ENCODE assay signal across 8 cellular contexts in the genomic region with DNA sequence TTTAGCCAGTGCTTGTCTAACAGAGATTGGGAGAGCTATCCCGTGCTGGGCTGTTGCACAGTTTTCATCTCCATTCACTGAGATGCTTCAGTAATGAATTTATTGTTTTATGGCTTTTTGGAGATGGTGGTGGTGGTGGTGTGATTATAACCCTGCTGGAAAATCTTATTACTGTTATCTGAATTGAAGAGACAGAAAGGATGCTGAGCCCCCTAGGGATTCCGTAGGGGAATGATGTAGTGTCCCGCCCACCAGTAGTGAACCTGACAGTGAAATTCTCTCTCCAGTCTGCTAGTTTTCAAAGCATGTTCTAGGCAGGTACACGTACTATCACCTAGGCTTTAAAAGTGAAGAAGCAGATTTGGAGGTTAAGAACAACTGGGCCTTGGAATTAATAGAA. TPM values are rescaled to one million over a fixed set of nuclear protein-coding genes. Genes with fewer than 3 reads are reported as not detected.
DNase-seq lines count a peak whose midpoint lies in the region; ATAC-seq and TF ChIP-seq lines count a peak whose summit lies in the region.

No MANE protein-coding gene starts in this region.

- TF ChIP-seq POLR2A in IMR-90 (IDR thresholded peaks at IDR 0.05; ENCODE audit: low read depth, low read length) (peak; percentile 26; the same call in 1 of the 2 replicates), gastrocnemius medialis (IDR thresholded peaks at IDR 0.05) (no peak)

- TF ChIP-seq RAD21 in IMR-90 (IDR thresholded peaks at IDR 0.05; ENCODE audit: low read length) = peak; percentile 52

- H3K4me1 Mint-ChIP-seq in CD8-positive, alpha-beta memory T cell = peaks cover 20 to 29% (median 26%) of the 10 kb centered on the region in 3 donors
- peaks cover 34% of the 10 kb centered on the region for H3K4me1 Mint-ChIP-seq in nephron

- peak overlapping the region; percentile 85 to 91; a peak in 3 of 4 replicates for H4K8ac ChIP-seq in IMR-90 (ENCODE audit: low read depth in 2 of 2, low read length in 2 of 2)

- peaks cover 31 to 71% of the 10 kb centered on the region in 2 donors for H3K27me3 Mint-ChIP-seq in CD8-positive, alpha-beta memory T cell
- no peaks in the 10 kb centered on the region for H3K27me3 Mint-ChIP-seq in nephron (ENCODE audit: low read depth)

- H3K27ac Mint-ChIP-seq in CD8-positive, alpha-beta memory T cell = no peak overlapping the region
- peak overlapping the region; percentile 87 to 98 (median 91) for H3K27ac Mint-ChIP-seq in nephron

- TF ChIP-seq CTCF in IMR-90 (conservative IDR thresholded peaks at IDR 0.05; ENCODE audit: low read depth, low read length) (peak; percentile 38), coronary artery (IDR thresholded peaks at IDR 0.05) (no peak), nephron (IDR thresholded peaks at IDR 0.05; ENCODE audit: unreplicated experiment in 3 of 3) (no peak), gastrocnemius medialis (IDR thresholded peaks at IDR 0.05 in 4 of 5, conservative IDR thresholded peaks at IDR 0.05 in 1 of 5) (no peak)

- BruUV-seq in IMR-90 (replicated peaks; lab: Mats Ljungman, UMichigan) = TSS peak; percentile 13

- peaks cover 0 to 16% of the 10 kb centered on the region in 2 experiments; a peak in 2 of 4 replicates for H3K79me1 ChIP-seq in IMR-90 (ENCODE audit: low read depth in 1 of 2, low read length in 2 of 2)

- peaks cover 49% of the 10 kb centered on the region for H4K20me1 ChIP-seq in IMR-90 (ENCODE audit: insufficient read depth, low read length)

- peak overlapping the region; percentile 88 for H2AK9ac ChIP-seq in IMR-90 (replicated peaks; ENCODE audit: low read depth, low read length, poor library complexity)

- no peaks in the 10 kb centered on the region for H3K36me3 ChIP-seq in CD8-positive, alpha-beta memory T cell (ENCODE audit: insufficient read depth, low read length)
- H3K36me3 ChIP-seq in IMR-90 (ENCODE audit: control insufficient read depth, insufficient read depth, low read length) (peaks cover 6% of the 10 kb centered on the region), gastrocnemius medialis (no peaks in the 10 kb centered on the region)

- peak overlapping the region; percentile 98 for H3K4ac ChIP-seq in IMR-90 (ENCODE audit: low read depth, low read length)

- peak overlapping the region; percentile 4; the same call in 1 of the 2 replicates for H4K5ac ChIP-seq in IMR-90 (ENCODE audit: low read depth, low read length)

- no CpG with 5 or more reads among the region's 4 CpGs for WGBS in IMR-90 (ENCODE audit: extremely low coverage in 2 of 2, insufficient read length in 1 of 2), 2 experiments

- H3K4me2 ChIP-seq in IMR-90 (ENCODE audit: low read depth, low read length) = peak overlapping the region; percentile 95

- H3K27ac ChIP-seq in CD8-positive, alpha-beta memory T cell (ENCODE audit: low read depth, low read length) = no peak overlapping the region
- H3K27ac ChIP-seq in IMR-90 (ENCODE audit: insufficient read depth, low read length) (peak overlapping the region; percentile 100), coronary artery (peak overlapping the region in 1 of 2 donors; percentile 96), gastrocnemius medialis (no peak overlapping the region)

- H3K9ac ChIP-seq in IMR-90 (ENCODE audit: low read depth, low read length) = peak overlapping the region; percentile 100

- ATAC-seq in IMR-90 (ENCODE audit: low read depth) (no peak), gastrocnemius medialis (no peak), HG02870 (IDR thresholded peaks at IDR 0.05; ENCODE audit: unreplicated experiment) (no peak)

- H3K18ac ChIP-seq in IMR-90 (ENCODE audit: low read depth, low read length) = peak overlapping the region; percentile 98; the same call in 1 of the 2 replicates

- H3K9me3 ChIP-seq in CD8-positive, alpha-beta memory T cell (ENCODE audit: low read length) = no peaks in the 10 kb centered on the region
- no peaks in the 10 kb centered on the region for H3K9me3 ChIP-seq in IMR-90 (ENCODE audit: control insufficient read depth, insufficient read depth, low read length)
- H3K9me3 ChIP-seq in gastrocnemius medialis = no peaks in the 10 kb centered on the region

- peaks cover 0 to 3% (median 0%) of the 10 kb centered on the region in 5 donors for H3K9me3 Mint-ChIP-seq in CD8-positive, alpha-beta memory T cell
- no peaks in the 10 kb centered on the region for H3K9me3 Mint-ChIP-seq in nephron

- DNase-seq in CD8-positive, alpha-beta memory T cell = no peak
- DNase-seq in IMR-90 = peak; percentile 66
- no peak for DNase-seq in coronary artery (ENCODE audit: low spot score)
- no peak for DNase-seq in ecto neural progenitor cell (ENCODE audit: low spot score)
- DNase-seq in UCSD-AML1 (lab: John Stamatoyannopoulos, UW; ENCODE audit: unreplicated experiment) = no peak
- no peak for DNase-seq in gastrocnemius medialis

- H4K91ac ChIP-seq in IMR-90 (ENCODE audit: insufficient read depth, low read depth, low read length) = peak overlapping the region; percentile 96

- H2BK120ac ChIP-seq in IMR-90 (ENCODE audit: low read depth, low read length) = peak overlapping the region; percentile 76

- dilution Hi-C loops in IMR-90 (cut with HindIII; ENCODE audit: low sequenced_read_pairs, unreplicated experiment) = no loop called here

- peak overlapping the region; percentile 66; the same call in 1 of the 2 replicates for H2AK5ac ChIP-seq in IMR-90 (ENCODE audit: low read depth, low read length)

- H2BK20ac ChIP-seq in IMR-90 (ENCODE audit: low read depth, low read length) = peak overlapping the region; percentile 57

- peak overlapping the region; percentile 98; the same call in 1 of the 2 replicates for H3K23ac ChIP-seq in IMR-90 (ENCODE audit: low read depth, low read length)

- H2BK5ac ChIP-seq in IMR-90 (ENCODE audit: low read depth, low read length, poor library complexity, severe bottlenecking) = peak overlapping the region; percentile 98

- no peak overlapping the region for H2AFZ ChIP-seq in IMR-90 (replicated peaks; ENCODE audit: low read length, poor library complexity)

- intact Hi-C loops in IMR-90 (cut with micrococcal nuclease) = loop anchor here (2.0 to 5.0 kb wide), 3 partner anchors 89 to 241 kb away; no protein-coding TSS in a partner anchor
- intact Hi-C loops in gastrocnemius medialis (cut with DNase I; ENCODE audit: low total_unique reads) = loop anchor here (5.0 to 10.0 kb wide), 2 partner anchors 179 to 267 kb away; a partner anchor contains a TSS

- H2BK15ac ChIP-seq in IMR-90 (ENCODE audit: low read depth, low read length) = peak overlapping the region; percentile 59; the same call in 2 of the 3 replicates

- no peak overlapping the region for H3K4me3 ChIP-seq in CD8-positive, alpha-beta memory T cell (ENCODE audit: low read length)
- H3K4me3 ChIP-seq in IMR-90 (ENCODE audit: insufficient read depth, low read depth, low read length) (peak overlapping the region; percentile 99), coronary artery (peak overlapping the region; percentile 93), gastrocnemius medialis (peak overlapping the region in 2 of 4 donors; percentile 64 to 67)

- peaks cover 0 to 2% (median 0%) of the 10 kb centered on the region in 3 donors for H3K36me3 Mint-ChIP-seq in CD8-positive, alpha-beta memory T cell
- peaks cover 14% of the 10 kb centered on the region for H3K36me3 Mint-ChIP-seq in nephron (ENCODE audit: low read depth)

- peaks cover 7% of the 10 kb centered on the region for H3K4me1 ChIP-seq in CD8-positive, alpha-beta memory T cell (ENCODE audit: insufficient read depth, low read length)
- H3K4me1 ChIP-seq in IMR-90 (ENCODE audit: control insufficient read depth, insufficient read depth, low read length) (peaks cover 17% of the 10 kb centered on the region), gastrocnemius medialis (peaks cover 11 to 12% of the 10 kb centered on the region in 2 donors)

- H3K4me3 Mint-ChIP-seq in CD8-positive, alpha-beta memory T cell = peak overlapping the region in 6 of 7 donors; percentile 56 to 79 (median 76)
- H3K4me3 Mint-ChIP-seq in nephron = peak overlapping the region; percentile 89 to 93 (median 93)

- peaks cover 9% of the 10 kb centered on the region for H3K9me1 ChIP-seq in IMR-90 (ENCODE audit: insufficient read depth, low read length)

- in situ Hi-C loops in IMR-90 (cut with MboI; ENCODE audit: low sequenced_read_pairs) (loop anchor here (5.0 kb wide), 1 partner anchor 131 kb away; no protein-coding TSS in a partner anchor), gastrocnemius medialis (cut with MboI; ENCODE audit: low sequenced_read_pairs in 4 of 4) (no loop called here)

- H3K14ac ChIP-seq in IMR-90 (replicated peaks; ENCODE audit: low read depth, low read length) = peak overlapping the region; percentile 95

- CTCF ChIA-PET in CD8-positive, alpha-beta memory T cell (lab: Charles Lee) = no interaction called here
- CTCF ChIA-PET in IMR-90 (lab: Yijun Ruan, JAX) = interaction anchor here (0.6 kb wide), 1 partner anchor 170 kb away, joined by 5 read pairs; no protein-coding TSS in a partner anchor

- POLR2A ChIA-PET in CD8-positive, alpha-beta memory T cell (lab: Charles Lee) = no interaction called here
- POLR2A ChIA-PET in IMR-90 (lab: Charles Lee; ENCODE audit: unreplicated experiment) = interaction anchor here (1.3 kb wide), 1 partner anchor 72 kb away, joined by 4 read pairs; no protein-coding TSS in a partner anchor

- H3K56ac ChIP-seq in IMR-90 (ENCODE audit: extremely low read depth, insufficient read depth, low read length) = peak overlapping the region; percentile 97

- H3K27me3 ChIP-seq in CD8-positive, alpha-beta memory T cell (ENCODE audit: insufficient read depth, low read length, poor library complexity, severe bottlenecking) = no peaks in the 10 kb centered on the region
- H3K27me3 ChIP-seq in IMR-90 (ENCODE audit: control insufficient read depth, insufficient read depth, low read length) = no peaks in the 10 kb centered on the region
- peaks cover 11 to 21% (median 15%) of the 10 kb centered on the region in 3 donors for H3K27me3 ChIP-seq in gastrocnemius medialis

TF ChIP-seq in IMR-90, 13 proteins besides CTCF, POLR2A, EP300 and RAD21:
- TF ChIP-seq BHLHE40 (IDR thresholded peaks at IDR 0.05; ENCODE audit: low read depth, low read length) = no peak
- TF ChIP-seq SMC3 (IDR thresholded peaks at IDR 0.05; ENCODE audit: low read depth, low read length) = peak; percentile 27; the same call in 1 of the 2 replicates

RNA-seq across cellular contexts. Expression of a gene that starts 1.9 kb away (rescaled TPM):
- 1 to 10 TPM; 3.9 TPM for total RNA-seq in CD8-positive, alpha-beta memory T cell
- 0.58 TPM for polyA plus RNA-seq in CD8-positive, alpha-beta memory T cell
- total RNA-seq in IMR-90 (2012; rRNA removed) = 267 and 361 TPM in 2 replicates
- 191 and 221 TPM in 2 replicates for polyA plus RNA-seq in IMR-90 (2012; rRNA removed)
- 68.3 and 80.0 TPM in 2 replicates for polyA plus RNA-seq in IMR-90 (2012; cell fraction: cytosol; rRNA removed)
- 60.2 and 146 TPM in 2 replicates for polyA plus RNA-seq in IMR-90 (2012; cell fraction: nucleus; rRNA removed; ENCODE audit: low replicate concordance)
- 1 to 10 TPM; 1.1 to 3.6 (median 1.7) TPM for total RNA-seq in gastrocnemius medialis

Comparison
In these comparisons a context has a peak if more than half of its experiments do, and no peak if none do; other contexts are left out.
1. H3K27ac Mint-ChIP-seq: peak in nephron (3 of 3); none in CD8-positive, alpha-beta memory T cell (0 of 8).
2. RNA of a gene that starts 1.9 kb away (total RNA-seq): 267 to 361 TPM in IMR-90; 3.9 TPM in CD8-positive, alpha-beta memory T cell and 1.1 to 3.6 TPM in gastrocnemius medialis; every median in the first group is over 10 times any median in the second.